7 cellular contexts compared by ENCODE assay signal in genomic region chr6:16762265-16762546, GRCh38. TPM values are rescaled to one million over a fixed set of nuclear protein-coding genes. Genes with fewer than 3 reads are reported as not detected.
A peak's percentile ranks its signal among the peaks of the same experiment; 100 is the strongest.
DNase-seq lines count a peak whose midpoint lies in the region; FAIRE-seq and TF ChIP-seq lines count a peak whose summit lies in the region.

No MANE protein-coding gene starts in this region.

- peak overlapping the region; percentile 72 for H3K4me3 ChIP-seq in HFF-Myc (replicated peaks; ENCODE audit: low read depth, low read length)
- peak overlapping the region; percentile 94 to 100 (median 96) for H3K4me3 ChIP-seq in esophagus muscularis mucosa
- H3K4me3 ChIP-seq in prostate gland: peak overlapping the region; percentile 90 to 99

- H3K4me1 ChIP-seq in esophagus muscularis mucosa: peaks cover 22 to 51% (median 43%) of the 10 kb centered on the region in 4 donors
- H3K4me1 ChIP-seq in prostate gland (replicated peaks): peaks cover 13% of the 10 kb centered on the region

- FAIRE-seq in GM12892 (lab: Jason Lieb, UNC): peak; percentile 21

- WGBS in esophagus muscularis mucosa: 0% methylated on average over 3 of the region's 21 CpGs
- under 1% methylated on average over 21 of the region's 21 CpGs for WGBS in prostate gland

- intact Hi-C loops in esophagus muscularis mucosa (cut with DNase I) (loop anchor here (2.0 to 5.0 kb wide), 2 partner anchors 251 to 430 kb away; no protein-coding TSS in a partner anchor), prostate gland (cut with DNase I) (loop anchor here (2.0 to 10.0 kb wide), 3 partner anchors 251 to 431 kb away; no protein-coding TSS in a partner anchor)

- no peak for TF ChIP-seq POLR2A in GM12892 (IDR thresholded peaks at IDR 0.05; ENCODE audit: low read depth, low read length)
- no peak for TF ChIP-seq POLR2A in esophagus muscularis mucosa (IDR thresholded peaks at IDR 0.05; ENCODE audit: low read depth)
- no peak for TF ChIP-seq POLR2A in prostate gland (IDR thresholded peaks at IDR 0.05)

- H3K9me3 ChIP-seq in esophagus muscularis mucosa (no peaks in the 10 kb centered on the region), prostate gland (no peaks in the 10 kb centered on the region)

- TF ChIP-seq CTCF in HFF-Myc (IDR thresholded peaks at IDR 0.05; ENCODE audit: low read depth, low read length, missing control alignments) (no peak), esophagus muscularis mucosa (IDR thresholded peaks at IDR 0.05) (no peak), prostate gland (IDR thresholded peaks at IDR 0.05) (no peak)

- DNase-seq in GM12892 (ENCODE audit: insufficient read length) (no peak), HFF-Myc (ENCODE audit: extremely low read depth, low read depth) (no peak), RPMI7951 (ENCODE audit: low read depth) (peak; percentile 50), esophagus muscularis mucosa (ENCODE audit: extremely low spot score) (no peak), prostate gland (ENCODE audit: low spot score) (no peak), SIG-M5 treated with dmso at 0.1 percent for 504 hours (lab: John Stamatoyannopoulos, UW; ENCODE audit: unreplicated experiment) (no peak), DMS79 treated with DMSO at 0.1 percent for 48 hours (lab: John Stamatoyannopoulos, UW) (no peak)

- H3K36me3 ChIP-seq in esophagus muscularis mucosa (no peaks in the 10 kb centered on the region), prostate gland (no peaks in the 10 kb centered on the region)

- TF ChIP-seq EP300 in esophagus muscularis mucosa (IDR thresholded peaks at IDR 0.05): no peak

- peak overlapping the region; percentile 99 to 100 (median 100) for H3K27ac ChIP-seq in esophagus muscularis mucosa (replicated peaks in 1 of 4)
- H3K27ac ChIP-seq in prostate gland: peak overlapping the region; percentile 97 to 98

- H3K27me3 ChIP-seq in esophagus muscularis mucosa: no peaks in the 10 kb centered on the region
- no peaks in the 10 kb centered on the region for H3K27me3 ChIP-seq in prostate gland (replicated peaks; ENCODE audit: insufficient read depth)

RNA-seq across cellular contexts. Expression of gene ATXN1, which starts 0.9 kb away (rescaled TPM):
- 15.6 TPM for polyA plus RNA-seq in GM12892 (2012; ENCODE audit: missing spikeins)
- total RNA-seq in RPMI7951 (2014; rRNA removed; shearing (Covaris generic)): 29.1 and 31.2 TPM in 2 replicates
- total RNA-seq in esophagus muscularis mucosa (10 to 100 TPM; 42.4 to 74.9 (median 52.1) TPM), prostate gland (10 to 100 TPM; 28.5 to 89.0 TPM)
